ENCODE assay signal across 8 cellular contexts in genomic region chr5:174724484-174725260, GRCh38. TPM values are rescaled to one million over a fixed set of nuclear protein-coding genes. Genes with fewer than 3 reads are reported as not detected.
A peak's percentile ranks its signal among the peaks of the same experiment; 100 is the strongest.
DNase-seq lines count a peak whose midpoint lies in the region; ATAC-seq, FAIRE-seq and TF ChIP-seq lines count a peak whose summit lies in the region.

Gene MSX2, plus strand, starts transcription at chr5:174724582. Its CDS starts 78 bp downstream, at chr5:174724660.

- DNase-seq in Peyer's patch (peak in 2 of 3 donors; percentile 88 to 91), bronchial epithelial cell (ENCODE audit: low read depth) (peak; percentile 36), sciatic nerve (ENCODE audit: low spot score) (peak; percentile 84), A172 (ENCODE audit: low spot score) (no peak), GM19239 (ENCODE audit: insufficient read length, low spot score) (no peak)

- ATAC-seq in sciatic nerve (peak; percentile 97), GM21360 (IDR thresholded peaks at IDR 0.05; ENCODE audit: unreplicated experiment) (no peak)

- H3K36me3 ChIP-seq in ES-I3 (ENCODE audit: insufficient read depth, low read length): no peaks in the 10 kb centered on the region
- peaks cover 0 to 7% (median 0%) of the 10 kb centered on the region in 3 donors for H3K36me3 ChIP-seq in Peyer's patch
- no peaks in the 10 kb centered on the region for H3K36me3 ChIP-seq in bronchial epithelial cell (ENCODE audit: control insufficient read depth, insufficient read depth, low read length)

- H3K4me1 ChIP-seq in ES-I3 (ENCODE audit: insufficient read depth, low read length): peaks cover 17% of the 10 kb centered on the region
- peaks cover 0 to 36% (median 0%) of the 10 kb centered on the region in 4 donors for H3K4me1 ChIP-seq in Peyer's patch

- H3K9ac ChIP-seq in ES-I3 (ENCODE audit: low read depth, low read length): peak within 1 kb of the TSS; percentile 79; the same call in 1 of the 2 replicates

- H3K27ac ChIP-seq in Peyer's patch: peak within 1 kb of the TSS in 3 of 4 donors; percentile 24 to 53 (median 38)

- H3K4me3 ChIP-seq in Peyer's patch (peak within 1 kb of the TSS; percentile 20 to 74 (median 54)), bronchial epithelial cell (ENCODE audit: low read depth, low read length) (peak within 1 kb of the TSS; percentile 32), iPS-18c (ENCODE audit: insufficient read depth, low read depth, low read length) (peak within 1 kb of the TSS; percentile 75)

- FAIRE-seq in bronchial epithelial cell (lab: Jason Lieb, UNC) (no peak), GM19239 (lab: Jason Lieb, UNC) (no peak)

- H3K9me3 ChIP-seq in ES-I3 (ENCODE audit: control insufficient read depth, insufficient read depth, low read length) (no peaks in the 10 kb centered on the region), Peyer's patch (no peaks in the 10 kb centered on the region), iPS-18c (ENCODE audit: control insufficient read depth, insufficient read depth, low read length) (no peaks in the 10 kb centered on the region)

- TF ChIP-seq CTCF in Peyer's patch (IDR thresholded peaks at IDR 0.05) (peak in 1 of 6 experiments; percentile 3), bronchial epithelial cell (IDR thresholded peaks at IDR 0.05; ENCODE audit: insufficient read depth, low read length, severe bottlenecking) (no peak)

- H3K27me3 ChIP-seq in Peyer's patch: peaks cover 0 to 36% of the 10 kb centered on the region in 2 donors
- peaks cover 40% of the 10 kb centered on the region for H3K27me3 ChIP-seq in bronchial epithelial cell (ENCODE audit: control insufficient read depth, insufficient read depth, low read length)

- intact Hi-C loops in sciatic nerve (cut with DNase I): no loop called here

- peak; percentile 34 to 82 for TF ChIP-seq POLR2A in Peyer's patch (IDR thresholded peaks at IDR 0.05)

RNA-seq across cellular contexts. Expression of gene MSX2, which starts in this region (rescaled TPM):
- total RNA-seq in Peyer's patch (1 to 10 TPM in 3 of 4 donors, not detected in 1; 1.6 to 2.7 (median 2.1) TPM), bronchial epithelial cell (not detected in 2 replicates), sciatic nerve (0.49 TPM)
- total RNA-seq in A172 (2014; rRNA removed; shearing (Covaris generic)): 0.36 TPM in 1 of 2 replicates, not detected in the other

Comparison
In these comparisons a context has a peak if more than half of its experiments do, and no peak if none do; other contexts are left out.
1. Peak in DNase-seq and H3K4me3 ChIP-seq in bronchial epithelial cell; RNA of the gene not detected or under 1 TPM.
2. Peak in DNase-seq and ATAC-seq in sciatic nerve; RNA of the gene not detected or under 1 TPM.
3. DNase-seq: peak in Peyer's patch (2 of 3); none in A172 (single experiment) and GM19239 (single experiment).
4. Peak in every context shown above with its lines, with median percentiles within 50 percentile points of each other: H3K4me3 ChIP-seq.